25 cellular contexts compared by ENCODE assay signal in genomic region chr7:148261523-148261922, GRCh38.
"Had no signal": no experiment of that assay in that cellular context is flagged by ENCODE, and none has a peak within 500 bp of the region (broad histone marks: within the 10 kb centered on the region; RNA-seq: fewer than 3 reads in every experiment).

No MANE protein-coding gene starts in this region.

- ATAC-seq: lower lobe of right lung; naive thymus-derived CD8-positive, alpha-beta T cell; psoas muscle; stimulated activated naive CD8-positive, alpha-beta T cell treated with anti-CD3 and anti-CD28 coated beads, Interleukin-15, Interleukin-2, amounts not matched to agents 100 U/mL and 50 U/mL, for 24 hours had no signal

- H3K27ac Mint-ChIP-seq: nephron progenitor cell; stimulated activated naive B cell treated with anti-CD40 and anti-IgM and Interleukin-4, amounts not matched to agents 10 μg/mL and 1 μg/mL and 100 μg/mL, for 72 hours had no signal

- H3K9me3 Mint-ChIP-seq: naive thymus-derived CD8-positive, alpha-beta T cell; nephron progenitor cell; stimulated activated naive B cell treated with anti-CD40 and anti-IgM and Interleukin-4, amounts not matched to agents 10 μg/mL and 1 μg/mL and 100 μg/mL, for 72 hours had no signal

- H3K4me3 ChIP-seq: heart right ventricle, hepatocyte, lower lobe of right lung, psoas muscle, right lobe of liver, smooth muscle cell, stomach, testis, thyroid gland, transverse colon, upper lobe of left lung had no signal

- H3K9me3 ChIP-seq: heart right ventricle, lower lobe of right lung, psoas muscle, right lobe of liver, stomach, testis, thyroid gland, transverse colon, upper lobe of left lung had no signal

- DNase-seq: heart right ventricle; islet precursor cell; kidney glomerular epithelial cell; left cardiac atrium; lower lobe of right lung; mammary epithelial cell; mesenchymal stem cell; naive thymus-derived CD8-positive, alpha-beta T cell; nephron progenitor cell; psoas muscle; right lobe of liver; stimulated activated CD4-positive, alpha-beta T cell treated with anti-CD3 and anti-CD28 coated beads, Interleukin-1b, Interleukin-23, amount 100 ng/mL, for 48 hours; stimulated activated CD4-positive, alpha-beta T cell treated with anti-CD3 and anti-CD28 coated beads, Interleukin-2, amount 100 ng/mL, for 48 hours; stimulated activated CD4-positive, alpha-beta T cell treated with anti-CD3 and anti-CD28 coated beads, Interleukin-4, amount 100 ng/mL, for 4 hours; stimulated activated CD8-positive, alpha-beta memory T cell treated with anti-CD3 and anti-CD28 coated beads, Interleukin-4, amount 100 ng/mL, for 48 hours; stimulated activated naive B cell treated with anti-CD40 and anti-IgM and Interleukin-4, amounts not matched to agents 10 μg/mL and 1 μg/mL and 100 μg/mL, for 72 hours; stimulated activated naive CD8-positive, alpha-beta T cell treated with anti-CD3 and anti-CD28 coated beads, Interleukin-15, Interleukin-2, amounts not matched to agents 100 U/mL and 50 U/mL, for 24 hours; stomach; testis; thyroid gland; transverse colon had no signal

- H3K4me3 Mint-ChIP-seq: naive thymus-derived CD8-positive, alpha-beta T cell; stimulated activated naive B cell treated with anti-CD40 and anti-IgM and Interleukin-4, amounts not matched to agents 10 μg/mL and 1 μg/mL and 100 μg/mL, for 72 hours had no signal

- H3K36me3 ChIP-seq: heart right ventricle, lower lobe of right lung, right lobe of liver, stomach, thyroid gland, transverse colon, upper lobe of left lung had no signal

- H3K4me1 ChIP-seq: psoas muscle, thyroid gland had no signal

- H3K27ac ChIP-seq: heart right ventricle, lower lobe of right lung, parathyroid adenoma, psoas muscle, right lobe of liver, testis, thyroid gland had no signal

- H3K79me2 ChIP-seq: hepatocyte, parathyroid adenoma had no signal

- H3K27me3 ChIP-seq: hepatocyte, right lobe of liver, stomach, testis, thyroid gland, upper lobe of left lung had no signal

- H3K9ac ChIP-seq: parathyroid adenoma had no signal

- H3K36me3 Mint-ChIP-seq: naive thymus-derived CD8-positive, alpha-beta T cell; stimulated activated naive B cell treated with anti-CD40 and anti-IgM and Interleukin-4, amounts not matched to agents 10 μg/mL and 1 μg/mL and 100 μg/mL, for 72 hours had no signal
